17 cellular contexts compared by ENCODE assay signal in the genomic region with DNA sequence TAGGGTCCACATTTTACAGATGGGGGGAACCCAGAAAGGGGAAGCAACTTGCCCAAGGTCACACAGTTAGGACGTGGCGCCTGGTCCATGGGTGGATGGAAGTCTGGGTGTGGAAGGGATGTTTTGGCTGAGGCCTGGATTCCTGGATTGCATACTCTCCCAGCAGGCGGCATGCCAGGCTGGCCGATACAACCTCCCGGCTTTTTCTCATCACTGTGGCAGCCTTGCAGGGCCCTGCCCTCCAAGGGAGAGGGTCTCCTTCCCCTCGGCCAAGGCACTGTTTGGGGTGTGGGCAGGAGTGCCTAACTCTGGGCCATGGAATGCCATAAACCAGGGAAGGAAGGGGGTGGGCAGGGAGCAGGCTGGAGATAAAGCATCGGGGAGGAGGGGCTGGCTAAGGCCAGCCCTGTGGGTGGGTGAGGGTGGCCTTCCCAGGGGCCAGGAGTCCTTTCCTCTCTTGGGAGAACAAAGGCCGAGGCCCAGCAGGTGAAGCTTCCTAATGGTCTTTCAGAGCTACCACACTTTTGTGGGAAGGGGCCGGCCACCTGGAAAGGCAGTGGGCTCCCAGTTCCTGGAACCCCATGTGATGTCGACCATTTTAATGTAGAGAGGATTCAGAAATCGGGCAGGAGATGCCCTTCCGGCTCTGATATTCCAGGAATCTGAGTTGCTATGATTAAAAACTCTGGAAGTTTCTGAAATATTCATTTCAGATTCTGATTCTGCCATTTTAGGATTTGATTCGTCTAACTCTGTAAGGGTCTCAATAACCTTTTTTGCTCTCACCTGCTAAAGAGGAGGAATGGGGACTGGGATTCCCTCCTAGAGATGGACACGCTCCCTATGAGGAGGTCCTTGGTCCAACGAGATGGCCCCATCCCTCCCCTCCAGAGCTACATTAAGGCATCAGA. TPM values are rescaled to one million over a fixed set of nuclear protein-coding genes. Genes with fewer than 3 reads are reported as not detected.
A peak's percentile ranks its signal among the peaks of the same experiment; 100 is the strongest.
DNase-seq lines count a peak whose midpoint lies in the region; ATAC-seq and TF ChIP-seq lines count a peak whose summit lies in the region.
"Had no signal": no experiment of that assay in that cellular context is flagged by ENCODE, and none has a peak within 500 bp of the region (broad histone marks: within the 10 kb centered on the region; RNA-seq: fewer than 3 reads in every experiment).

No MANE protein-coding gene starts in this region.

- TF ChIP-seq CTCF in heart right ventricle (IDR thresholded peaks at IDR 0.05) (no peak), adrenal gland (IDR thresholded peaks at IDR 0.05) (no peak), upper lobe of right lung (IDR thresholded peaks at IDR 0.05) (no peak)

- H3K4me3 ChIP-seq in heart right ventricle, result no peak overlapping the region
- H3K4me3 ChIP-seq in adrenal gland, result no peak overlapping the region
- no peak overlapping the region for H3K4me3 ChIP-seq in upper lobe of right lung

- H3K27me3 ChIP-seq in heart right ventricle, result peaks cover 0 to 4% (median 0%) of the 10 kb centered on the region in 7 donors
- H3K27me3 ChIP-seq in adrenal gland, result no peaks in the 10 kb centered on the region
- no peaks in the 10 kb centered on the region for H3K27me3 ChIP-seq in layer of hippocampus (ENCODE audit: control insufficient read depth, insufficient read depth, low read length)
- H3K27me3 ChIP-seq in upper lobe of right lung, result no peaks in the 10 kb centered on the region

- DNase-seq in heart right ventricle (no peak), left cardiac atrium (no peak), adrenal gland (no peak), upper lobe of right lung (no peak), DMS 273 (lab: John Stamatoyannopoulos, UW; ENCODE audit: unreplicated experiment) (no peak)
- DNase-seq: activated CD4-positive, CD25-positive, alpha-beta regulatory T cell treated with anti-CD3 and anti-CD28 coated beads, Interleukin-2, amount 50 U/mL, for 72 hours; central memory CD4-positive, alpha-beta T cell; GDM1; glutamatergic neuron; NCI-H187 treated with DMSO at 0.1 percent for 48 hours; NCI-H510A treated with DMSO at 0.1 percent for 48 hours; posterior cingulate gyrus; T-helper 17 cell had no signal

- intact Hi-C loops in heart right ventricle (cut with DNase I) (loop anchor here in 1 of 10 donors (10.0 kb wide), 1 partner anchor 244 kb away; no protein-coding TSS in a partner anchor), left cardiac atrium (cut with DNase I) (no loop called here), adrenal gland (cut with DNase I) (no loop called here), upper lobe of right lung (cut with DNase I) (no loop called here)

- peaks cover 17 to 86% (median 49%) of the 10 kb centered on the region in 9 donors for H3K4me1 ChIP-seq in heart right ventricle
- peaks cover 4 to 18% of the 10 kb centered on the region in 2 donors for H3K4me1 ChIP-seq in adrenal gland (replicated peaks in 1 of 2)
- H3K4me1 ChIP-seq in upper lobe of right lung, result peaks cover 26% of the 10 kb centered on the region

- no peak for ATAC-seq in heart right ventricle
- ATAC-seq in left cardiac atrium, result no peak
- no peak for ATAC-seq in upper lobe of right lung
- ATAC-seq in GM18498 (IDR thresholded peaks at IDR 0.05; ENCODE audit: unreplicated experiment), result no peak
- ATAC-seq in GM18520 (IDR thresholded peaks at IDR 0.05; ENCODE audit: unreplicated experiment), result no peak
- ATAC-seq: T-helper 17 cell had no signal

- WGBS in heart right ventricle, 2 donors, result 74 to 82% methylated on average over 15 of the region's 15 CpGs
- 73 to 79% (median 78%) methylated on average over 11 to 15 of the region's 15 CpGs for WGBS in adrenal gland, 4 donors

- H3K27ac ChIP-seq in heart right ventricle (peak overlapping the region in 8 of 10 donors; percentile 67 to 91 (median 82)), adrenal gland (peak overlapping the region in 3 of 5 donors; percentile 13 to 89 (median 47)), layer of hippocampus (ENCODE audit: low read depth, low read length) (peak overlapping the region; percentile 59), upper lobe of right lung (peak overlapping the region; percentile 72)

- no peaks in the 10 kb centered on the region for H3K9me3 ChIP-seq in heart right ventricle
- no peaks in the 10 kb centered on the region for H3K9me3 ChIP-seq in adrenal gland (replicated peaks in 1 of 3)
- no peaks in the 10 kb centered on the region for H3K9me3 ChIP-seq in upper lobe of right lung

- no peaks in the 10 kb centered on the region for H3K36me3 ChIP-seq in heart right ventricle
- H3K36me3 ChIP-seq in adrenal gland (replicated peaks in 1 of 2), result no peaks in the 10 kb centered on the region
- no peaks in the 10 kb centered on the region for H3K36me3 ChIP-seq in upper lobe of right lung

- no peak for TF ChIP-seq POLR2A in adrenal gland (IDR thresholded peaks at IDR 0.05)

RNA-seq across cellular contexts. Expression of a gene that starts 4.2 kb away (rescaled TPM):
- 1 to 10 TPM; 1.4 to 6.5 (median 2.5) TPM for total RNA-seq in heart right ventricle
- polyA plus RNA-seq in heart right ventricle, result 1 to 10 TPM; 6.0 to 7.5 TPM
- 1 to 10 TPM; 1.6 to 3.1 TPM for total RNA-seq in left cardiac atrium
- total RNA-seq in adrenal gland, result 1 to 10 TPM in 6 of 8 donors, under 1 TPM in 2; 0.61 to 6.0 (median 1.9) TPM
- 1 to 10 TPM in 2 of 3 donors, under 1 TPM in 1; 0.22 to 4.1 (median 2.7) TPM for polyA plus RNA-seq in adrenal gland
- total RNA-seq in upper lobe of right lung, result 3.3 TPM
- total RNA-seq: T-helper 17 cell had no signal

RNA-seq across cellular contexts. Expression of a gene that starts 22.0 kb away (rescaled TPM):
- 1 to 10 TPM in 1 of 10 donors, under 1 TPM in 8, not detected in 1; 0.06 to 2.1 (median 0.28) TPM for total RNA-seq in heart right ventricle
- polyA plus RNA-seq in heart right ventricle, result under 1 TPM in 1 of 2 donors, not detected in 1; 0.16 TPM
- total RNA-seq in left cardiac atrium, result under 1 TPM in 1 of 2 donors, not detected in 1; 0.55 TPM
- 1 to 10 TPM in 1 of 8 donors, not detected in 7; 1.5 TPM for total RNA-seq in adrenal gland
- polyA plus RNA-seq in adrenal gland, result under 1 TPM in 1 of 3 donors, not detected in 2; 0.27 TPM
- total RNA-seq in upper lobe of right lung, result not detected
- total RNA-seq: T-helper 17 cell had no signal

RNA-seq across cellular contexts. Expression of a gene that starts 29.2 kb away (rescaled TPM):
- total RNA-seq in heart right ventricle, result 1 to 10 TPM; 1.7 to 7.2 (median 5.0) TPM
- 1 to 10 TPM in 1 of 2 donors, under 1 TPM in 1; 0.90 to 6.0 TPM for polyA plus RNA-seq in heart right ventricle
- 1 to 10 TPM; 4.2 to 5.7 TPM for total RNA-seq in left cardiac atrium
- total RNA-seq in adrenal gland, result 10 to 100 TPM in 2 of 8 donors, 1 to 10 TPM in 6; 3.9 to 16.1 (median 6.1) TPM
- polyA plus RNA-seq in adrenal gland, result 10 to 100 TPM in 2 of 3 donors, 1 to 10 TPM in 1; 2.4 to 17.6 (median 16.2) TPM
- 2.4 TPM for total RNA-seq in upper lobe of right lung
- total RNA-seq: T-helper 17 cell had no signal

RNA-seq across cellular contexts. Expression of a gene that starts 29.3 kb away (rescaled TPM):
- under 1 TPM in 1 of 10 donors, not detected in 9; 0.15 TPM for total RNA-seq in heart right ventricle
- under 1 TPM; 0.03 to 0.07 TPM for polyA plus RNA-seq in heart right ventricle
- total RNA-seq in left cardiac atrium, result under 1 TPM in 1 of 2 donors, not detected in 1; 0.13 TPM
- under 1 TPM in 3 of 8 donors, not detected in 5; 0.14 to 0.23 (median 0.16) TPM for total RNA-seq in adrenal gland
- polyA plus RNA-seq in adrenal gland, result under 1 TPM; 0.13 to 0.88 (median 0.40) TPM
- 0.49 TPM for total RNA-seq in upper lobe of right lung
- total RNA-seq: kidney epithelial cell, T-helper 17 cell had no signal
